ENCODE assay signal across 1 cellular context in genomic region chr7:102306916-102307677, GRCh38.
TF ChIP-seq lines count a peak whose summit lies in the region.

No MANE protein-coding gene starts in this region.

TF ChIP-seq in HepG2, 621 proteins besides CTCF, POLR2A, EP300 and RAD21 (continued from another document and continues in another):
- no peak for TF ChIP-seq HMGXB3 (CRISPR knock-in tag; IDR thresholded peaks at IDR 0.05; ENCODE audit: borderline replicate concordance)
- TF ChIP-seq RFX3 (CRISPR knock-in tag; IDR thresholded peaks at IDR 0.05): no peak
- no peak for TF ChIP-seq ZNF124 (CRISPR knock-in tag; IDR thresholded peaks at IDR 0.05)
- no peak for TF ChIP-seq CHD4 (IDR thresholded peaks at IDR 0.05; ENCODE audit: borderline replicate concordance, low read length)
- TF ChIP-seq ZSCAN29 (CRISPR knock-in tag; conservative IDR thresholded peaks at IDR 0.05): no peak
- TF ChIP-seq ZNF574 (CRISPR knock-in tag; IDR thresholded peaks at IDR 0.05): 0 out of 2 replicates have a peak, but pooled peaks have one; percentile 14
- peak; percentile 30 for TF ChIP-seq XRCC5 (optimal IDR thresholded peaks at IDR 0.05; ENCODE audit: low read length)
- TF ChIP-seq ZNF670 (CRISPR knock-in tag; IDR thresholded peaks at IDR 0.05; ENCODE audit: borderline replicate concordance): no peak
- TF ChIP-seq HCFC1 (IDR thresholded peaks at IDR 0.05; ENCODE audit: low read depth, low read length): no peak
- TF ChIP-seq SETDB1 (CRISPR knock-in tag; IDR thresholded peaks at IDR 0.05; ENCODE audit: borderline replicate concordance): no peak
- TF ChIP-seq ZBTB37 (CRISPR knock-in tag; IDR thresholded peaks at IDR 0.05): no peak
- TF ChIP-seq ZNF441 (CRISPR knock-in tag; IDR thresholded peaks at IDR 0.05; ENCODE audit: borderline replicate concordance): no peak
- TF ChIP-seq NR3C1 (CRISPR knock-in tag; IDR thresholded peaks at IDR 0.05): no peak
- no peak for TF ChIP-seq ISX (CRISPR knock-in tag; conservative IDR thresholded peaks at IDR 0.05)
- TF ChIP-seq KLF11 (CRISPR knock-in tag; IDR thresholded peaks at IDR 0.05): no peak
- no peak for TF ChIP-seq BORCS8-MEF2B (CRISPR knock-in tag; IDR thresholded peaks at IDR 0.05)
- TF ChIP-seq ZBTB7A (CRISPR knock-in tag; IDR thresholded peaks at IDR 0.05): peak; percentile 57; the same call in 1 of the 2 replicates
- TF ChIP-seq SIN3B (IDR thresholded peaks at IDR 0.05; ENCODE audit: low read length): no peak
- TF ChIP-seq SKI (IDR thresholded peaks at IDR 0.05; ENCODE audit: partially characterized antibody): no peak
- no peak for TF ChIP-seq ATF7-NPFF (CRISPR knock-in tag; IDR thresholded peaks at IDR 0.05; ENCODE audit: low read depth)
- TF ChIP-seq ZNF614 (CRISPR knock-in tag; IDR thresholded peaks at IDR 0.05; ENCODE audit: borderline replicate concordance): no peak
- TF ChIP-seq ZNF160 (CRISPR knock-in tag; IDR thresholded peaks at IDR 0.05): no peak
- no peak for TF ChIP-seq HNF4A (CRISPR knock-in tag; IDR thresholded peaks at IDR 0.05)
- peak; percentile 50; the same call in 1 of the 2 replicates for TF ChIP-seq MTA1 (CRISPR knock-in tag; IDR thresholded peaks at IDR 0.05; ENCODE audit: borderline replicate concordance)
- peak; percentile 61 for TF ChIP-seq ARNT2 (CRISPR knock-in tag; IDR thresholded peaks at IDR 0.05; ENCODE audit: low read depth)
- TF ChIP-seq ZBTB1 (CRISPR knock-in tag; IDR thresholded peaks at IDR 0.05; ENCODE audit: borderline replicate concordance): no peak
- peak; percentile 89; the same call in 1 of the 2 replicates for TF ChIP-seq ZNF281 (CRISPR knock-in tag; IDR thresholded peaks at IDR 0.05; ENCODE audit: borderline replicate concordance)
- TF ChIP-seq BRD4 (CRISPR knock-in tag; IDR thresholded peaks at IDR 0.05): no peak
- no peak for TF ChIP-seq ZNF451 (CRISPR knock-in tag; IDR thresholded peaks at IDR 0.05)
- no peak for TF ChIP-seq KDM4B (CRISPR knock-in tag; IDR thresholded peaks at IDR 0.05)
- TF ChIP-seq ATF4 (CRISPR knock-in tag; IDR thresholded peaks at IDR 0.05): 0 out of 4 replicates have a peak, but pooled peaks of 1 of the 2 experiments have one; percentile 13
- TF ChIP-seq AHR (CRISPR knock-in tag; IDR thresholded peaks at IDR 0.05): no peak
- no peak for TF ChIP-seq HMGA1 (CRISPR knock-in tag; conservative IDR thresholded peaks at IDR 0.05)
- no peak for TF ChIP-seq TEF (CRISPR knock-in tag; IDR thresholded peaks at IDR 0.05)
- peak; percentile 71 for TF ChIP-seq ZNF317 (CRISPR knock-in tag; IDR thresholded peaks at IDR 0.05)
- TF ChIP-seq KLF9 (CRISPR knock-in tag; IDR thresholded peaks at IDR 0.05; ENCODE audit: low read depth): no peak
- no peak for TF ChIP-seq ZNF775 (CRISPR knock-in tag; IDR thresholded peaks at IDR 0.05; ENCODE audit: borderline replicate concordance)
- TF ChIP-seq SMYD3 (CRISPR knock-in tag; IDR thresholded peaks at IDR 0.05): no peak
- TF ChIP-seq CREBL2 (CRISPR knock-in tag; IDR thresholded peaks at IDR 0.05; ENCODE audit: borderline replicate concordance): 0 out of 2 replicates have a peak, but pooled peaks have one; percentile 24
- no peak for TF ChIP-seq YY1 (IDR thresholded peaks at IDR 0.05; ENCODE audit: insufficient read depth, insufficient replicate concordance, low read depth, low read length)
- no peak for TF ChIP-seq CEBPG (CRISPR knock-in tag; IDR thresholded peaks at IDR 0.05)
- TF ChIP-seq SPEN (CRISPR knock-in tag; IDR thresholded peaks at IDR 0.05; ENCODE audit: low read depth): peak; percentile 55; the same call in 1 of the 2 replicates
- peak; percentile 46; the same call in 1 of the 2 replicates for TF ChIP-seq ZNF609 (CRISPR knock-in tag; IDR thresholded peaks at IDR 0.05; ENCODE audit: borderline replicate concordance)
- no peak for TF ChIP-seq JUNB (CRISPR knock-in tag; IDR thresholded peaks at IDR 0.05; ENCODE audit: borderline replicate concordance)
- peak; percentile 72 for TF ChIP-seq ETV5 (CRISPR knock-in tag; IDR thresholded peaks at IDR 0.05; ENCODE audit: borderline replicate concordance)
- TF ChIP-seq MAZ (IDR thresholded peaks at IDR 0.05; ENCODE audit: borderline replicate concordance, low read depth, low read length): no peak
- 0 out of 2 replicates have a peak, but pooled peaks have one; percentile 20 for TF ChIP-seq MAZ (CRISPR knock-in tag; IDR thresholded peaks at IDR 0.05; ENCODE audit: low read depth)
- TF ChIP-seq PAF1 (CRISPR knock-in tag; IDR thresholded peaks at IDR 0.05): no peak
- no peak; the same call in 2 of the 3 replicates for TF ChIP-seq MXI1 (IDR thresholded peaks at IDR 0.05; ENCODE audit: borderline replicate concordance, low read depth, low read length)
- no peak for TF ChIP-seq ZNF605 (CRISPR knock-in tag; IDR thresholded peaks at IDR 0.05)
- no peak for TF ChIP-seq FOXK1 (CRISPR knock-in tag; IDR thresholded peaks at IDR 0.05; ENCODE audit: borderline replicate concordance, low read depth)
- peak; percentile 67; the same call in 1 of the 2 replicates for TF ChIP-seq TARDBP (CRISPR knock-in tag; IDR thresholded peaks at IDR 0.05)
- no peak for TF ChIP-seq FLYWCH1 (CRISPR knock-in tag; IDR thresholded peaks at IDR 0.05)
- no peak for TF ChIP-seq CBX5 (CRISPR knock-in tag; IDR thresholded peaks at IDR 0.05; ENCODE audit: borderline replicate concordance)
